In genomic region chr1:74502858-74503257, GRCh38 we compare ENCODE assay signal across 19 cellular contexts. TPM values are rescaled to one million over a fixed set of nuclear protein-coding genes. Genes with fewer than 3 reads are reported as not detected.
"Had no signal": no experiment of that assay in that cellular context is flagged by ENCODE, and none has a peak within 500 bp of the region (broad histone marks: within the 10 kb centered on the region; RNA-seq: fewer than 3 reads in every experiment).

No MANE protein-coding gene starts in this region.

- H3K9me3 ChIP-seq: body of pancreas, colonic mucosa, esophagus muscularis mucosa, pancreas, spleen, tibial artery, uterus had no signal

- H3K27me3 ChIP-seq: body of pancreas, colonic mucosa, esophagus muscularis mucosa, spleen, tibial artery, uterus had no signal

- H3K27ac Mint-ChIP-seq: activated CD4-positive, alpha-beta T cell treated with anti-CD3 and anti-CD28 coated beads, Interleukin-2, amount 10 ng/mL, durations not matched to agents 7 days and 5 days; activated naive CD8-positive, alpha-beta T cell treated with anti-CD3 and anti-CD28 coated beads for 36 hours; naive B cell had no signal

- H3K4me3 Mint-ChIP-seq: activated CD4-positive, alpha-beta T cell treated with anti-CD3 and anti-CD28 coated beads, Interleukin-2, amount 10 ng/mL, durations not matched to agents 7 days and 5 days; activated naive CD8-positive, alpha-beta T cell treated with anti-CD3 and anti-CD28 coated beads for 36 hours; naive B cell had no signal

- DNase-seq: activated CD4-positive, alpha-beta T cell treated with anti-CD3 and anti-CD28 coated beads, Interleukin-2, amount 10 ng/mL, durations not matched to agents 7 days and 5 days; activated CD8-positive, alpha-beta memory T cell treated with anti-CD3 and anti-CD28 coated beads, Interleukin-2, amount 50 U/mL, for 48 hours; activated naive CD8-positive, alpha-beta T cell treated with anti-CD3 and anti-CD28 coated beads for 36 hours; amygdala; body of pancreas; central memory CD4-positive, alpha-beta T cell; colonic mucosa; hippocampal formation; naive B cell; pancreas; spleen; tibial artery; uterus had no signal

- H3K36me3 ChIP-seq: colonic mucosa, esophagus muscularis mucosa, pancreas, spleen, tibial artery, uterus had no signal

- H3K4me3 ChIP-seq: body of pancreas, colonic mucosa, esophagus muscularis mucosa, pancreas, spleen, tibial artery, uterus had no signal

- H3K27ac ChIP-seq: body of pancreas, colonic mucosa, esophagus muscularis mucosa, pancreas, spleen, tibial artery, uterus had no signal

- H3K4me1 ChIP-seq: body of pancreas, colonic mucosa, pancreas, tibial artery, uterus had no signal

- H3K4me1 Mint-ChIP-seq: activated CD4-positive, alpha-beta T cell treated with anti-CD3 and anti-CD28 coated beads, Interleukin-2, amount 10 ng/mL, durations not matched to agents 7 days and 5 days; activated naive CD8-positive, alpha-beta T cell treated with anti-CD3 and anti-CD28 coated beads for 36 hours had no signal

- H3K36me3 Mint-ChIP-seq: activated naive CD8-positive, alpha-beta T cell treated with anti-CD3 and anti-CD28 coated beads for 36 hours; naive B cell had no signal

- H3K27me3 Mint-ChIP-seq: activated CD4-positive, alpha-beta T cell treated with anti-CD3 and anti-CD28 coated beads, Interleukin-2, amount 10 ng/mL, durations not matched to agents 7 days and 5 days; activated naive CD8-positive, alpha-beta T cell treated with anti-CD3 and anti-CD28 coated beads for 36 hours had no signal

- ATAC-seq: body of pancreas, sciatic nerve had no signal

RNA-seq across cellular contexts. Expression of gene LRRC53, which starts 9.6 kb away (rescaled TPM):
- total RNA-seq: activated CD4-positive, alpha-beta T cell treated with anti-CD3 and anti-CD28 coated beads, Interleukin-2, amount 10 ng/mL, durations not matched to agents 7 days and 5 days; activated naive CD8-positive, alpha-beta T cell treated with anti-CD3 and anti-CD28 coated beads for 36 hours; body of pancreas; left lobe of liver; lung microvascular endothelial cell; mononuclear cell; sciatic nerve; spleen had no signal
- polyA plus RNA-seq: keratinocyte, pancreas, spleen had no signal
